Comparison of ENCODE assay signal across 10 cellular contexts in genomic region chr10:81218307-81218706, GRCh38.
"Had no signal": no experiment of that assay in that cellular context is flagged by ENCODE, and none has a peak within 500 bp of the region (broad histone marks: within the 10 kb centered on the region; RNA-seq: fewer than 3 reads in every experiment).

No MANE protein-coding gene starts in this region.

- H3K9me3 Mint-ChIP-seq: GM23338 had no signal

- H3K27ac ChIP-seq: GM23248 had no signal

- H3K27ac Mint-ChIP-seq: GM23338, H9, HFFc6 had no signal

- H3K4me3 ChIP-seq: GM23248, GM23338, HAP-1 had no signal

- FAIRE-seq: H54 had no signal

- ATAC-seq: GM23338, HCT116 had no signal

- H3K9me3 ChIP-seq: HAP-1 had no signal

- H3K4me3 Mint-ChIP-seq: GM23338, H9, HFFc6 had no signal

- H3K4me2 ChIP-seq: GM23338 had no signal

- DNase-seq: GM23248, GOT3, H7, H9, HCEC 1CT, HFFc6 had no signal

- H3K9ac ChIP-seq: GM23248 had no signal

- H2AFZ ChIP-seq: GM23248, GM23338 had no signal

- H3K4me1 ChIP-seq: HAP-1 had no signal

- H3K36me3 ChIP-seq: HAP-1 had no signal
